20 cellular contexts compared by ENCODE assay signal in genomic region chrY:7803737-7804136, GRCh38.
"Had no signal": no experiment of that assay in that cellular context is flagged by ENCODE, and none has a peak within 500 bp of the region (broad histone marks: within the 10 kb centered on the region; RNA-seq: fewer than 3 reads in every experiment).

No MANE protein-coding gene starts in this region.

- DNase-seq: colonic mucosa; cortex of kidney; effector CD8-positive, alpha-beta T cell; effector memory CD8-positive, alpha-beta T cell; endodermal cell; foreskin melanocyte; gastrocnemius medialis; glutamatergic neuron; head of caudate nucleus; heart right ventricle; hippocampal formation; left cardiac atrium; left lung; left ventricle myocardium superior; lower lobe of right lung; mesenchymal stem cell; mucosa of descending colon; naive B cell; naive thymus-derived CD8-positive, alpha-beta T cell had no signal

- H3K36me3 ChIP-seq: colonic mucosa, esophagus muscularis mucosa, gastrocnemius medialis, heart right ventricle, left lung, lower lobe of right lung had no signal

- H3K9me3 ChIP-seq: colonic mucosa, esophagus muscularis mucosa, gastrocnemius medialis, left lung, lower lobe of right lung, mucosa of descending colon had no signal

- H3K27me3 ChIP-seq: colonic mucosa, esophagus muscularis mucosa, gastrocnemius medialis, heart right ventricle, left lung had no signal

- H3K27ac ChIP-seq: colonic mucosa, esophagus muscularis mucosa, gastrocnemius medialis, heart right ventricle, left lung, lower lobe of right lung had no signal

- ATAC-seq: effector memory CD8-positive, alpha-beta T cell; heart right ventricle; left cardiac atrium; left lung; left ventricle myocardium superior; lower lobe of right lung; mucosa of descending colon; naive thymus-derived CD8-positive, alpha-beta T cell had no signal

- H3K4me3 ChIP-seq: colonic mucosa, esophagus muscularis mucosa, gastrocnemius medialis, heart right ventricle, left lung, lower lobe of right lung, mucosa of descending colon had no signal

- H3K4me1 ChIP-seq: colonic mucosa, esophagus muscularis mucosa, gastrocnemius medialis, heart right ventricle, left lung, lower lobe of right lung had no signal
